ENCODE assay signal across 7 cellular contexts in genomic region chr11:90204832-90205646, GRCh38. TPM values are rescaled to one million over a fixed set of nuclear protein-coding genes. Genes with fewer than 3 reads are reported as not detected.
DNase-seq lines count a peak whose midpoint lies in the region; ATAC-seq, FAIRE-seq and TF ChIP-seq lines count a peak whose summit lies in the region.

No MANE protein-coding gene starts in this region.

- no peak overlapping the region for H3K4me3 ChIP-seq in astrocyte of the cerebellum (ENCODE audit: low read depth, low read length)

- ATAC-seq in GM19035 (IDR thresholded peaks at IDR 0.05; ENCODE audit: unreplicated experiment) (peak; percentile 87), HG03159 (IDR thresholded peaks at IDR 0.05; ENCODE audit: unreplicated experiment) (peak; percentile 86)

- DNase-seq in DMS53 (lab: John Stamatoyannopoulos, UW) (peak; percentile 81), NCI-H460 (ENCODE audit: extremely low read depth, low read depth) (peak; percentile 41), astrocyte of the cerebellum (ENCODE audit: low read depth) (peak; percentile 51), kidney glomerular epithelial cell (lab: John Stamatoyannopoulos, UW) (peak; percentile 62), urothelium cell line (ENCODE audit: low spot score) (peak; percentile 41)

- FAIRE-seq in urothelium cell line (lab: Jason Lieb, UNC), result no peak

- TF ChIP-seq CTCF in astrocyte of the cerebellum (IDR thresholded peaks at IDR 0.05; ENCODE audit: low read depth, low read length, missing control alignments), result peak; percentile 89

- in situ Hi-C loops in astrocyte of the cerebellum (cut with HindIII; ENCODE audit: low sequenced_read_pairs), result no loop called here

RNA-seq across cellular contexts. Expression of gene CHORDC1, which starts 17.8 kb away (rescaled TPM):
- 33.8 and 37.5 TPM in 2 replicates for total RNA-seq in NCI-H460 (2014; rRNA removed; shearing (Covaris generic))
- polyA plus RNA-seq in NCI-H460 (2014; cell fraction: nucleus; rRNA removed), result 47.7 and 48.7 TPM in 2 replicates
